In genomic region chr14:101843038-101843437, GRCh38 we compare ENCODE assay signal across 18 cellular contexts.
DNase-seq lines count a peak whose midpoint lies in the region; ATAC-seq, FAIRE-seq and TF ChIP-seq lines count a peak whose summit lies in the region.
"Had no signal": no experiment of that assay in that cellular context is flagged by ENCODE, and none has a peak within 500 bp of the region (broad histone marks: within the 10 kb centered on the region; RNA-seq: fewer than 3 reads in every experiment).

No MANE protein-coding gene starts in this region.

- CTCF ChIA-PET in HepG2 (lab: Yijun Ruan, JAX; ENCODE audit: low intra/inter-chr PET ratio, low total read pairs) (interaction anchor here (1.2 kb wide), 1 partner anchor 72 kb away, joined by 3 read pairs; no protein-coding TSS in a partner anchor), T-cell (lab: Charles Lee) (interaction anchor here in 1 of 2 donors (2.9 to 3.0 kb wide), 2 partner anchors 10 to 73 kb away, joined by 11 to 23 read pairs; no protein-coding TSS in a partner anchor)

- peak overlapping the region; percentile 77 to 88 for H3K27ac Mint-ChIP-seq in T-cell
- peak overlapping the region; percentile 97 for H3K27ac Mint-ChIP-seq in central memory CD8-positive, alpha-beta T cell (ENCODE audit: low read depth)
- H3K27ac Mint-ChIP-seq: progenitor cell of endocrine pancreas had no signal

- H3K9ac ChIP-seq in liver (ENCODE audit: low read depth in 1 of 2, low read length in 2 of 2) (no peak overlapping the region), HepG2 (ENCODE audit: insufficient read depth, low read depth, low read length) (no peak overlapping the region)

- H3K4me3 Mint-ChIP-seq in T-cell = peak overlapping the region in 1 of 3 donors; percentile 30
- H3K4me3 Mint-ChIP-seq in central memory CD8-positive, alpha-beta T cell = no peak overlapping the region

- peaks cover 38% of the 10 kb centered on the region for H3K36me3 Mint-ChIP-seq in T-cell
- H3K36me3 Mint-ChIP-seq in central memory CD8-positive, alpha-beta T cell (ENCODE audit: insufficient read depth) = peaks cover 64% of the 10 kb centered on the region

- no peaks in the 10 kb centered on the region for H3K27me3 ChIP-seq in liver (ENCODE audit: control insufficient read depth in 4 of 4, insufficient read depth in 4 of 4, low read length in 3 of 4)
- no peaks in the 10 kb centered on the region for H3K27me3 ChIP-seq in HepG2 (ENCODE audit: control insufficient read depth in 1 of 2, insufficient read depth in 2 of 2, low read length in 2 of 2)
- H3K27me3 ChIP-seq in thymus (ENCODE audit: control insufficient read depth, insufficient read depth) = no peaks in the 10 kb centered on the region

- peaks cover 0 to 3% (median 1%) of the 10 kb centered on the region in 4 donors for H3K4me1 ChIP-seq in liver (ENCODE audit: control insufficient read depth in 4 of 4, insufficient read depth in 4 of 4, low read length in 3 of 4)
- H3K4me1 ChIP-seq in HepG2 (ENCODE audit: insufficient read depth, low read length) = no peaks in the 10 kb centered on the region
- peaks cover 34% of the 10 kb centered on the region for H3K4me1 ChIP-seq in thymus (ENCODE audit: control insufficient read depth, insufficient read depth, low read length)

- in situ Hi-C loops in HepG2 (cut with HindIII; ENCODE audit: extremely low pct_ligation_motif_present, low pct_unique_long_range_greater_than_20kb) = no loop called here

- no peak for TF ChIP-seq RAD21 in liver (IDR thresholded peaks at IDR 0.05)
- TF ChIP-seq RAD21 in HepG2 (CRISPR knock-in tag; IDR thresholded peaks at IDR 0.05) = no peak

- H3K9me3 Mint-ChIP-seq in T-cell = no peaks in the 10 kb centered on the region
- H3K9me3 Mint-ChIP-seq in central memory CD8-positive, alpha-beta T cell = no peaks in the 10 kb centered on the region
- H3K9me3 Mint-ChIP-seq: H9 had no signal

- H2AFZ ChIP-seq in HepG2 (ENCODE audit: low read length) = no peak overlapping the region

- no peak for TF ChIP-seq EP300 in HepG2 (IDR thresholded peaks at IDR 0.05; ENCODE audit: low read depth in 2 of 2, low read length in 2 of 2)
- no peak for TF ChIP-seq EP300 in HepG2 (CRISPR knock-in tag; IDR thresholded peaks at IDR 0.05; ENCODE audit: borderline replicate concordance)

- H3K27ac ChIP-seq in liver (ENCODE audit: low read depth in 1 of 2, low read length in 2 of 2) (no peak overlapping the region), HepG2 (ENCODE audit: extremely low read length, insufficient read depth, low read length) (no peak overlapping the region), thymus (ENCODE audit: low read depth) (peak overlapping the region; percentile 15)
- H3K27ac ChIP-seq: HL-60, skin epidermis had no signal

- H3K36me3 ChIP-seq in liver (ENCODE audit: control insufficient read depth in 4 of 4, insufficient read depth in 3 of 4, low read depth in 1 of 4, low read length in 3 of 4) = peaks cover 0 to 2% (median 0%) of the 10 kb centered on the region in 4 donors
- peaks cover 1 to 12% of the 10 kb centered on the region in 2 experiments; a peak in 2 of 5 replicates for H3K36me3 ChIP-seq in HepG2 (replicated peaks in 1 of 2; ENCODE audit: control insufficient read depth in 1 of 2, insufficient read depth in 2 of 2, low read length in 2 of 2)
- peaks cover 9% of the 10 kb centered on the region for H3K36me3 ChIP-seq in thymus (ENCODE audit: control insufficient read depth, insufficient read depth)

- peaks cover 7% of the 10 kb centered on the region; the same call in 1 of the 2 replicates for H4K20me1 ChIP-seq in HepG2 (ENCODE audit: insufficient read depth, low read length)

- intact Hi-C loops in HepG2 (cut with micrococcal nuclease; ENCODE audit: unreplicated experiment) = no loop called here

- no peak overlapping the region for H3K4me3 ChIP-seq in liver (ENCODE audit: low read depth in 1 of 3, low read length in 3 of 3)
- H3K4me3 ChIP-seq in HepG2 (replicated peaks in 1 of 3; ENCODE audit: insufficient read depth in 1 of 3, low read depth in 2 of 3, low read length in 3 of 3) = no peak overlapping the region
- H3K4me3 ChIP-seq in thymus (ENCODE audit: low read length) = no peak overlapping the region
- H3K4me3 ChIP-seq: skin epidermis had no signal

- BruUV-seq in HepG2 (replicated peaks; lab: Mats Ljungman, UMichigan) = no TSS peak

- 48% methylated on average over 3 of the region's 3 CpGs for WGBS in liver
- WGBS in HepG2 (ENCODE audit: low lambda C conversion rate) = 95% methylated on average over 3 of the region's 3 CpGs
- 88% methylated on average over 3 of the region's 3 CpGs for WGBS in thymus

- peaks cover 11% of the 10 kb centered on the region for H3K79me2 ChIP-seq in HepG2 (ENCODE audit: insufficient read depth, low read length)

- H3K27me3 Mint-ChIP-seq in T-cell = no peaks in the 10 kb centered on the region
- no peaks in the 10 kb centered on the region for H3K27me3 Mint-ChIP-seq in central memory CD8-positive, alpha-beta T cell
- H3K27me3 Mint-ChIP-seq: progenitor cell of endocrine pancreas had no signal

- no peak for FAIRE-seq in HepG2 (lab: Jason Lieb, UNC)
- FAIRE-seq: frontal cortex had no signal

- peaks cover 93 to 97% (median 96%) of the 10 kb centered on the region in 3 donors for H3K4me1 Mint-ChIP-seq in T-cell
- peaks cover 88% of the 10 kb centered on the region for H3K4me1 Mint-ChIP-seq in central memory CD8-positive, alpha-beta T cell

- no peak overlapping the region for H3K4me2 ChIP-seq in HepG2 (ENCODE audit: low read depth, low read length)

- TF ChIP-seq CTCF in liver (IDR thresholded peaks at IDR 0.05; ENCODE audit: low read depth, low read length, missing input control) (no peak), HepG2 (CRISPR knock-in tag; IDR thresholded peaks at IDR 0.05) (no peak)

- no peak for ATAC-seq in HepG2
- ATAC-seq in T-cell (replicated peaks in 1 of 4) = no peak
- no peak for ATAC-seq in central memory CD8-positive, alpha-beta T cell (replicated peaks; ENCODE audit: extremely low read depth, poor library complexity, severe bottlenecking)
- ATAC-seq in GM18502 (IDR thresholded peaks at IDR 0.05; ENCODE audit: poor library complexity, unreplicated experiment) = no peak
- ATAC-seq: Panc1 had no signal

- H3K9me3 ChIP-seq in liver (ENCODE audit: control insufficient read depth in 4 of 4, low read length in 3 of 4) = no peaks in the 10 kb centered on the region
- H3K9me3 ChIP-seq in HepG2 (ENCODE audit: low read length) = no peaks in the 10 kb centered on the region
- no peaks in the 10 kb centered on the region for H3K9me3 ChIP-seq in thymus (ENCODE audit: control insufficient read depth)

- no peak for TF ChIP-seq POLR2A in HepG2 (IDR thresholded peaks at IDR 0.05; ENCODE audit: insufficient read depth in 1 of 2, low read depth in 2 of 2, low read length in 2 of 2)

- DNase-seq in HepG2 (ENCODE audit: low spot score) (no peak), T-cell (no peak), NAMALWA (ENCODE audit: low spot score) (no peak), nucleus accumbens (lab: John Stamatoyannopoulos, UW) (no peak)
- no peak for DNase-seq in central memory CD8-positive, alpha-beta T cell (ENCODE audit: low spot score in 2 of 2)
- DNase-seq: cortex of kidney, DMS153, H9, NCI-H1105, NCI-H748 treated with DMSO at 0.1 percent for 48 hours had no signal

- POLR2A ChIA-PET in HepG2 (lab: Yijun Ruan, JAX) = no interaction called here
- POLR2A ChIA-PET in T-cell (lab: Charles Lee) = interaction anchor here (0.6 to 1.0 kb wide), 4 partner anchors 12 to 67 kb away, joined by 4 to 10 read pairs (median 4); no protein-coding TSS in a partner anchor

TF ChIP-seq in liver, 16 proteins besides CTCF, POLR2A, EP300 and RAD21:
- TF ChIP-seq SP1 (IDR thresholded peaks at IDR 0.05) = no peak
- TF ChIP-seq YY1 (IDR thresholded peaks at IDR 0.05) = peak; percentile 35

TF ChIP-seq in HepG2, 621 proteins besides CTCF, POLR2A, EP300 and RAD21:
- no peak for TF ChIP-seq ZNF460 (CRISPR knock-in tag; IDR thresholded peaks at IDR 0.05; ENCODE audit: borderline replicate concordance)
- TF ChIP-seq YEATS4 (CRISPR knock-in tag; IDR thresholded peaks at IDR 0.05; ENCODE audit: borderline replicate concordance) = no peak
- no peak for TF ChIP-seq ZNF513 (CRISPR knock-in tag; conservative IDR thresholded peaks at IDR 0.05)
- TF ChIP-seq ZNF746 (CRISPR knock-in tag; IDR thresholded peaks at IDR 0.05) = no peak
- TF ChIP-seq, protein P1, sequence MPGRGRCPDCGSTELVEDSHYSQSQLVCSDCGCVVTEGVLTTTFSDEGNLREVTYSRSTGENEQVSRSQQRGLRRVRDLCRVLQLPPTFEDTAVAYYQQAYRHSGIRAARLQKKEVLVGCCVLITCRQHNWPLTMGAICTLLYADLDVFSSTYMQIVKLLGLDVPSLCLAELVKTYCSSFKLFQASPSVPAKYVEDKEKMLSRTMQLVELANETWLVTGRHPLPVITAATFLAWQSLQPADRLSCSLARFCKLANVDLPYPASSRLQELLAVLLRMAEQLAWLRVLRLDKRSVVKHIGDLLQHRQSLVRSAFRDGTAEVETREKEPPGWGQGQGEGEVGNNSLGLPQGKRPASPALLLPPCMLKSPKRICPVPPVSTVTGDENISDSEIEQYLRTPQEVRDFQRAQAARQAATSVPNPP (CRISPR knock-in tag; IDR thresholded peaks at IDR 0.05) = no peak
- TF ChIP-seq AGO1 (IDR thresholded peaks at IDR 0.05; ENCODE audit: low read depth, low read length, poor library complexity, severe bottlenecking) = no peak
